Comparison of ENCODE assay signal across 9 cellular contexts in genomic region chr15:70111203-70112017, GRCh38. TPM values are rescaled to one million over a fixed set of nuclear protein-coding genes. Genes with fewer than 3 reads are reported as not detected.
DNase-seq lines count a peak whose midpoint lies in the region; ATAC-seq, FAIRE-seq and TF ChIP-seq lines count a peak whose summit lies in the region.
"Had no signal": no experiment of that assay in that cellular context is flagged by ENCODE, and none has a peak within 500 bp of the region (broad histone marks: within the 10 kb centered on the region; RNA-seq: fewer than 3 reads in every experiment).

No MANE protein-coding gene starts in this region.

- no peaks in the 10 kb centered on the region for H3K36me3 ChIP-seq in pancreas

- H3K27ac Mint-ChIP-seq in activated CD4-positive, alpha-beta T cell treated with anti-CD3 and anti-CD28 coated beads, Interleukin-2, amount 10 ng/mL, durations not matched to agents 7 days and 5 days = no peak overlapping the region

- peak; percentile 93 to 96 (median 95) for ATAC-seq in pancreas
- no peak for ATAC-seq in HG02642 (IDR thresholded peaks at IDR 0.05; ENCODE audit: poor library complexity, unreplicated experiment)

- peak overlapping the region in 1 of 4 donors; percentile 3 for H3K4me3 ChIP-seq in pancreas

- H3K27ac ChIP-seq in pancreas = peak overlapping the region; percentile 46 to 81 (median 71)

- CTCF ChIA-PET in activated CD4-positive, alpha-beta T cell treated with anti-CD3 and anti-CD28 coated beads, Interleukin-2, amount 10 ng/mL, durations not matched to agents 7 days and 5 days (lab: Charles Lee) = no interaction called here

- H3K36me3 Mint-ChIP-seq in activated CD4-positive, alpha-beta T cell treated with anti-CD3 and anti-CD28 coated beads, Interleukin-2, amount 10 ng/mL, durations not matched to agents 7 days and 5 days (ENCODE audit: low read depth) = no peaks in the 10 kb centered on the region

- peaks cover 4 to 13% (median 6%) of the 10 kb centered on the region in 3 donors for H3K4me1 ChIP-seq in pancreas

- H3K4me3 Mint-ChIP-seq in activated CD4-positive, alpha-beta T cell treated with anti-CD3 and anti-CD28 coated beads, Interleukin-2, amount 10 ng/mL, durations not matched to agents 7 days and 5 days = no peak overlapping the region
- H3K4me3 Mint-ChIP-seq: central memory CD8-positive, alpha-beta T cell had no signal

- no peaks in the 10 kb centered on the region for H3K9me3 Mint-ChIP-seq in activated CD4-positive, alpha-beta T cell treated with anti-CD3 and anti-CD28 coated beads, Interleukin-2, amount 10 ng/mL, durations not matched to agents 7 days and 5 days
- H3K9me3 Mint-ChIP-seq: central memory CD8-positive, alpha-beta T cell had no signal

- intact Hi-C loops in pancreas (cut with DNase I) = no loop called here

- WGBS in pancreas, 2 donors = 2 to 4% methylated on average over 6 to 7 of the region's 7 CpGs

- H3K27me3 Mint-ChIP-seq in activated CD4-positive, alpha-beta T cell treated with anti-CD3 and anti-CD28 coated beads, Interleukin-2, amount 10 ng/mL, durations not matched to agents 7 days and 5 days = peaks cover 24% of the 10 kb centered on the region
- H3K27me3 Mint-ChIP-seq: central memory CD8-positive, alpha-beta T cell had no signal

- no peaks in the 10 kb centered on the region for H3K9me3 ChIP-seq in pancreas

- POLR2A ChIA-PET in activated CD4-positive, alpha-beta T cell treated with anti-CD3 and anti-CD28 coated beads, Interleukin-2, amount 10 ng/mL, durations not matched to agents 7 days and 5 days (lab: Charles Lee) = interaction anchor here (0.5 kb wide), 1 partner anchor 13 kb away, joined by 3 read pairs; no protein-coding TSS in a partner anchor

- no peak for TF ChIP-seq CTCF in pancreas (IDR thresholded peaks at IDR 0.05)

- DNase-seq in COR-L47 (lab: John Stamatoyannopoulos, UW) = peak; percentile 88
- DNase-seq in NCI-H1105 (lab: John Stamatoyannopoulos, UW) = peak; percentile 93
- peak; percentile 84 for DNase-seq in SW480 (ENCODE audit: low spot score)
- peak; percentile 66 to 72 for DNase-seq in frontal cortex (ENCODE audit: low spot score in 2 of 2)
- peak in 5 of 6 donors; percentile 59 to 80 (median 71) for DNase-seq in pancreas
- no peak for DNase-seq in activated CD4-positive, alpha-beta T cell treated with anti-CD3 and anti-CD28 coated beads, Interleukin-2, amount 10 ng/mL, durations not matched to agents 7 days and 5 days
- DNase-seq in SKM-1 (lab: John Stamatoyannopoulos, UW; ENCODE audit: unreplicated experiment) = no peak

- H3K4me1 Mint-ChIP-seq in activated CD4-positive, alpha-beta T cell treated with anti-CD3 and anti-CD28 coated beads, Interleukin-2, amount 10 ng/mL, durations not matched to agents 7 days and 5 days = no peaks in the 10 kb centered on the region
- H3K4me1 Mint-ChIP-seq: central memory CD8-positive, alpha-beta T cell had no signal

- FAIRE-seq in frontal cortex (lab: Jason Lieb, UNC) = no peak
- FAIRE-seq in pancreas (lab: Jason Lieb, UNC) = no peak

- no peaks in the 10 kb centered on the region for H3K27me3 ChIP-seq in pancreas

RNA-seq across cellular contexts. Expression of gene TLE3, which starts 13.7 kb away (rescaled TPM):
- total RNA-seq in frontal cortex (68.9 TPM), pancreas (10 to 100 TPM; 13.9 to 37.2 (median 21.7) TPM)
- 10 to 100 TPM; 12.5 to 13.0 TPM for polyA plus RNA-seq in pancreas
- 10 to 100 TPM; 66.6 to 82.3 TPM for total RNA-seq in activated CD4-positive, alpha-beta T cell treated with anti-CD3 and anti-CD28 coated beads, Interleukin-2, amount 10 ng/mL, durations not matched to agents 7 days and 5 days

Comparison
In these comparisons a context has a peak if more than half of its experiments do, and no peak if none do; other contexts are left out.
1. DNase-seq: peak in COR-L47 (single experiment), NCI-H1105 (single experiment), SW480 (single experiment), frontal cortex (2 of 2) and pancreas (5 of 6); none in activated CD4-positive, alpha-beta T cell treated with anti-CD3 and anti-CD28 coated beads, Interleukin-2, amount 10 ng/mL, durations not matched to agents 7 days and 5 days (single experiment) and SKM-1 (single experiment).